17 cellular contexts compared by ENCODE assay signal in the genomic region with DNA sequence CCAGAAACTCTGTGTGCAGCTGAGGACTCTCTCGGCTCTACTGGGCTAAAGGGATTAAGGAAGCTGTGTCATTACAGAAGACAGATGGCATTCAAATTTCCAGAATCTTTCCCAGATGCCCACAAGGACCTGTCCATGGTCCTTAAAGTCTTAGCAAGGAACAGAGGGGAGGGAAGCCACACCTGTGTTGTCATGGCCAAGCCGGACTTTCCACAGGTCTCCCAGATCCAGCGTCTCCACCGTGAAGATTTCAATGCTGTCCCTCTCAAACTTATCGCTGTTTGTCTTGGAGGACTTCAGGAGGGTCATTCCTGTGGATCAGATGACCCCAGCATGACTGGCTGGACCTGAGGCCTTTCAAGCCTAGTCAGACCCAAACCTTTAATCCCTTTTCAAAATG.
DNase-seq lines count a peak whose midpoint lies in the region; ATAC-seq, FAIRE-seq and TF ChIP-seq lines count a peak whose summit lies in the region.
"Had no signal": no experiment of that assay in that cellular context is flagged by ENCODE, and none has a peak within 500 bp of the region (broad histone marks: within the 10 kb centered on the region; RNA-seq: fewer than 3 reads in every experiment).

No MANE protein-coding gene starts in this region.

- CTCF ChIA-PET in GM12878 (lab: Yijun Ruan, JAX) = no interaction called here

- H3K27me3 ChIP-seq in GM12878 (replicated peaks in 1 of 2; ENCODE audit: control insufficient read depth in 2 of 2, insufficient read depth in 2 of 2, low read length in 1 of 2) = no peaks in the 10 kb centered on the region; a peak in 1 of 4 replicates

- no peak overlapping the region for H3K4me3 ChIP-seq in GM12878
- H3K4me3 ChIP-seq in kidney (ENCODE audit: low read length in 2 of 2) = no peak overlapping the region
- H3K4me3 ChIP-seq: psoas muscle had no signal

- SMC1A ChIA-PET in GM12878 (lab: Charles Lee; ENCODE audit: uncharacterized antibody, unreplicated experiment) = no interaction called here

- ATAC-seq in GM12878 = no peak
- ATAC-seq: effector memory CD8-positive, alpha-beta T cell; Panc1; psoas muscle; T-helper 17 cell had no signal

- 33% methylated on average over 5 of the region's 5 CpGs for WGBS in GM12878 (ENCODE audit: insufficient coverage, insufficient replicate concordance, low lambda C conversion rate, missing lambda C conversion rate)

- H3K27ac ChIP-seq in GM12878 (ENCODE audit: control insufficient read depth, insufficient read depth) (no peak overlapping the region), kidney (ENCODE audit: low read depth in 2 of 2, low read length in 2 of 2) (no peak overlapping the region)
- H3K27ac ChIP-seq: psoas muscle had no signal

- BruUV-seq in GM12878 (replicated peaks; lab: Mats Ljungman, UMichigan) = no TSS peak

- H3K9me3 ChIP-seq in GM12878 (replicated peaks; ENCODE audit: control insufficient read depth, insufficient read depth, low read length) = no peaks in the 10 kb centered on the region
- no peaks in the 10 kb centered on the region for H3K9me3 ChIP-seq in kidney (ENCODE audit: control insufficient read depth in 1 of 2, low read length in 2 of 2)
- H3K9me3 ChIP-seq: psoas muscle had no signal

- intact Hi-C loops in GM12878 (cut with micrococcal nuclease; ENCODE audit: unreplicated experiment) = no loop called here
- intact Hi-C loops in kidney (cut with DNase I) = no loop called here

- peak; percentile 13 for DNase-seq in ACHN
- DNase-seq in LoVo (ENCODE audit: low spot score) = peak; percentile 33
- no peak for DNase-seq in GM12878 (ENCODE audit: low read depth, low spot score)
- peak; percentile 30 for DNase-seq in kidney tubule cell (ENCODE audit: low spot score)
- no peak for DNase-seq in DMS153 (lab: John Stamatoyannopoulos, UW)
- DNase-seq in C1 segment of cervical spinal cord (lab: John Stamatoyannopoulos, UW) = no peak
- DNase-seq in NAMALWA (ENCODE audit: low spot score) = no peak
- no peak for DNase-seq in kidney
- DNase-seq: activated CD8-positive, alpha-beta T cell treated with anti-CD3 and anti-CD28 coated beads, Interleukin-2, amount 10 ng/mL, durations not matched to agents 7 days and 5 days; activated effector memory CD4-positive, alpha-beta T cell treated with anti-CD3 and anti-CD28 coated beads, Interleukin-2, amount 50 U/mL, for 16 hours; effector memory CD8-positive, alpha-beta T cell; NCI-H1092 treated with DMSO at 0.1 percent for 48 hours; psoas muscle; T-helper 17 cell had no signal

- no peak for TF ChIP-seq POLR2A in GM12878 (IDR thresholded peaks at IDR 0.05; ENCODE audit: low read depth, low read length)

- FAIRE-seq in GM12878 (lab: Jason Lieb, UNC) = no peak
- no peak for FAIRE-seq in kidney (lab: Jason Lieb, UNC)
- FAIRE-seq: D721Med, keratinocyte had no signal

- TF ChIP-seq RAD21 in GM12878 (IDR thresholded peaks at IDR 0.05; ENCODE audit: insufficient read depth, low read depth, low read length) = no peak

- H3K4me2 ChIP-seq in GM12878 (ENCODE audit: control insufficient read depth, insufficient read depth) = no peak overlapping the region

- H3K36me3 ChIP-seq in GM12878 (ENCODE audit: control insufficient read depth in 2 of 2, insufficient read depth in 2 of 2, low read length in 1 of 2) (no peaks in the 10 kb centered on the region), kidney (ENCODE audit: control insufficient read depth in 1 of 2, insufficient read depth in 2 of 2, low read length in 2 of 2) (no peaks in the 10 kb centered on the region)

- TF ChIP-seq CTCF in GM12878 (IDR thresholded peaks at IDR 0.05 in 2 of 3, conservative IDR thresholded peaks at IDR 0.05 in 1 of 3; ENCODE audit: control insufficient read depth in 2 of 3, extremely low read depth in 1 of 3, insufficient read depth in 1 of 3, low read depth in 3 of 3, low read length in 3 of 3) (no peak), kidney (IDR thresholded peaks at IDR 0.05; ENCODE audit: borderline replicate concordance, extremely low read depth, insufficient read depth) (no peak)

- no peak overlapping the region for H2AFZ ChIP-seq in GM12878 (ENCODE audit: control insufficient read depth, low read depth, low read length)

- RAD21 ChIA-PET in GM12878 (lab: Charles Lee; ENCODE audit: unreplicated experiment) = no interaction called here

- H3K9ac ChIP-seq in GM12878 (ENCODE audit: control insufficient read depth, insufficient read depth, low read length) = no peak overlapping the region
- H3K9ac ChIP-seq in kidney (ENCODE audit: low read length in 2 of 2) = no peak overlapping the region

- no peaks in the 10 kb centered on the region for H4K20me1 ChIP-seq in GM12878 (ENCODE audit: control insufficient read depth, insufficient read depth)

- TF ChIP-seq EP300 in GM12878 (IDR thresholded peaks at IDR 0.05; ENCODE audit: borderline replicate concordance in 1 of 2, control insufficient read depth in 1 of 2, low read depth in 2 of 2, low read length in 2 of 2) = no peak

- H3K79me2 ChIP-seq in GM12878 (ENCODE audit: control insufficient read depth, insufficient read depth, low read length) = no peaks in the 10 kb centered on the region

- no peaks in the 10 kb centered on the region for H3K4me1 ChIP-seq in GM12878 (ENCODE audit: control insufficient read depth, insufficient read depth, low read length)
- H3K4me1 ChIP-seq in kidney (ENCODE audit: control insufficient read depth in 1 of 2, insufficient read depth in 1 of 2, low read depth in 1 of 2, low read length in 2 of 2) = no peaks in the 10 kb centered on the region
- H3K4me1 ChIP-seq: psoas muscle had no signal

- POLR2A ChIA-PET in GM12878 (lab: Charles Lee) = no interaction called here

- in situ Hi-C loops in ACHN (cut with HindIII; ENCODE audit: low pct_ligation_motif_present, low pct_unique_long_range_greater_than_20kb, low sequenced_read_pairs) (no loop called here), GM12878 (cut with MboI) (no loop called here)

TF ChIP-seq in GM12878, 131 proteins besides CTCF, POLR2A, EP300 and RAD21:
- TF ChIP-seq MTA2 (IDR thresholded peaks at IDR 0.05; ENCODE audit: low read depth) = no peak
- TF ChIP-seq, protein P1, sequence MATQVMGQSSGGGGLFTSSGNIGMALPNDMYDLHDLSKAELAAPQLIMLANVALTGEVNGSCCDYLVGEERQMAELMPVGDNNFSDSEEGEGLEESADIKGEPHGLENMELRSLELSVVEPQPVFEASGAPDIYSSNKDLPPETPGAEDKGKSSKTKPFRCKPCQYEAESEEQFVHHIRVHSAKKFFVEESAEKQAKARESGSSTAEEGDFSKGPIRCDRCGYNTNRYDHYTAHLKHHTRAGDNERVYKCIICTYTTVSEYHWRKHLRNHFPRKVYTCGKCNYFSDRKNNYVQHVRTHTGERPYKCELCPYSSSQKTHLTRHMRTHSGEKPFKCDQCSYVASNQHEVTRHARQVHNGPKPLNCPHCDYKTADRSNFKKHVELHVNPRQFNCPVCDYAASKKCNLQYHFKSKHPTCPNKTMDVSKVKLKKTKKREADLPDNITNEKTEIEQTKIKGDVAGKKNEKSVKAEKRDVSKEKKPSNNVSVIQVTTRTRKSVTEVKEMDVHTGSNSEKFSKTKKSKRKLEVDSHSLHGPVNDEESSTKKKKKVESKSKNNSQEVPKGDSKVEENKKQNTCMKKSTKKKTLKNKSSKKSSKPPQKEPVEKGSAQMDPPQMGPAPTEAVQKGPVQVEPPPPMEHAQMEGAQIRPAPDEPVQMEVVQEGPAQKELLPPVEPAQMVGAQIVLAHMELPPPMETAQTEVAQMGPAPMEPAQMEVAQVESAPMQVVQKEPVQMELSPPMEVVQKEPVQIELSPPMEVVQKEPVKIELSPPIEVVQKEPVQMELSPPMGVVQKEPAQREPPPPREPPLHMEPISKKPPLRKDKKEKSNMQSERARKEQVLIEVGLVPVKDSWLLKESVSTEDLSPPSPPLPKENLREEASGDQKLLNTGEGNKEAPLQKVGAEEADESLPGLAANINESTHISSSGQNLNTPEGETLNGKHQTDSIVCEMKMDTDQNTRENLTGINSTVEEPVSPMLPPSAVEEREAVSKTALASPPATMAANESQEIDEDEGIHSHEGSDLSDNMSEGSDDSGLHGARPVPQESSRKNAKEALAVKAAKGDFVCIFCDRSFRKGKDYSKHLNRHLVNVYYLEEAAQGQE (IDR thresholded peaks at IDR 0.05; ENCODE audit: low read depth, low read length) = peak; percentile 74; the same call in 1 of the 2 replicates

Comparison
In these comparisons a context has a peak if more than half of its experiments do, and no peak if none do; other contexts are left out.
1. DNase-seq: peak in ACHN (single experiment), LoVo (single experiment) and kidney tubule cell (single experiment); none in GM12878 (single experiment), DMS153 (single experiment), C1 segment of cervical spinal cord (0 of 14), NAMALWA (single experiment) and kidney (single experiment).